Comparison of ENCODE assay signal across 8 cellular contexts in the genomic region with DNA sequence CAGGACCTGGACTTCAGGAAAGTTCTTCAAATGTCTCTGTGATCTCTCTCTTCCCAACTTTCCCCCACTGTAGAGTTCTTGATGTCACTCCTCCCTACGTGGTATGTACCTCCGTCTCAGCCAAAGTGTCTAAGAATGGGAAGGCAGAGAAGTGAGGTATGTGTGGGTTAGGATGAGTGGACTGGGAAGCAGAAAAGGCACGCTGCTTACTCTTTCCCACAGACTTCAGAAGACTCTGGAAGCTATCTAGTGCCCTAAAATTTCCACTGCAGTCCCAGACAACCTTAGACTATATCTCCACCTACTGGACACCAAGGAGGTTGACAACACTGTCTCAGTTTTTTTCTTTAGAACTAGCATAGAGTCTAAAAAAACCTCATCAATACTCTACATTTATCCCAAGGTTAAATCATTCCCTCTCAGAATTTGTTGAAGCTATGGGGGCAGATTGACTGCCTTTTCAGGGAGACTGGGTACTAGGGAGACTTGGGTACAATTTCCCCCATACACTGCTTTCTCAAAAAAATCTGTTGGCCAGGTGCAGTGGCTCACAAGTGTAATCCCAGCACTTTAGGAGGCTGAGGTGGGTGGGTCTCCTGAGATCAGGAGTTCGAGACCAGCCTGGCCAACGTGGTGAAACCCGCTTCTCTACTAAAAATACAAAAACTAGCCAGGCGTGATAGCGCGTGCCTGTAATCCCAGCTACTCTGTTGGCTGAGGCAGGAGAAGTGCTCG. TPM values are rescaled to one million over a fixed set of nuclear protein-coding genes. Genes with fewer than 3 reads are reported as not detected.
DNase-seq lines count a peak whose midpoint lies in the region; TF ChIP-seq lines count a peak whose summit lies in the region.

No MANE protein-coding gene starts in this region.

- in situ Hi-C loops in astrocyte of the cerebellum (cut with HindIII; ENCODE audit: low sequenced_read_pairs), result no loop called here

- H3K27me3 ChIP-seq in smooth muscle cell (ENCODE audit: low read depth), result no peaks in the 10 kb centered on the region

- H3K27ac ChIP-seq in smooth muscle cell (ENCODE audit: low read depth), result no peak overlapping the region

- H3F3A ChIP-seq in smooth muscle cell (ENCODE audit: low read depth), result no peaks in the 10 kb centered on the region

- H3K9me3 ChIP-seq in smooth muscle cell (replicated peaks; ENCODE audit: low read depth), result no peaks in the 10 kb centered on the region

- H3K4me1 ChIP-seq in smooth muscle cell (ENCODE audit: low read depth), result peaks cover 3% of the 10 kb centered on the region

- H3K36me3 ChIP-seq in smooth muscle cell (ENCODE audit: low read depth), result no peaks in the 10 kb centered on the region

- no peaks in the 10 kb centered on the region for H3K79me2 ChIP-seq in smooth muscle cell (ENCODE audit: low read depth)

- H2AFZ ChIP-seq in smooth muscle cell (ENCODE audit: low read depth), result no peak overlapping the region

- H3K4me2 ChIP-seq in smooth muscle cell, result no peak overlapping the region

- H3K9ac ChIP-seq in smooth muscle cell (ENCODE audit: low read depth), result no peak overlapping the region

- H3K4me3 ChIP-seq in HFF-Myc (replicated peaks; ENCODE audit: low read depth, low read length) (no peak overlapping the region), astrocyte of the cerebellum (ENCODE audit: low read depth, low read length) (no peak overlapping the region), smooth muscle cell (no peak overlapping the region)

- WGBS in smooth muscle cell (ENCODE audit: low lambda C conversion rate), result 45% methylated on average over 10 of the region's 10 CpGs

- no peaks in the 10 kb centered on the region for H4K20me1 ChIP-seq in smooth muscle cell (ENCODE audit: low read depth)

- TF ChIP-seq CTCF in HFF-Myc (IDR thresholded peaks at IDR 0.05; ENCODE audit: low read depth, low read length, missing control alignments), result peak; percentile 69
- peak; percentile 72 for TF ChIP-seq CTCF in astrocyte of the cerebellum (IDR thresholded peaks at IDR 0.05; ENCODE audit: low read depth, low read length, missing control alignments)
- TF ChIP-seq CTCF in smooth muscle cell (IDR thresholded peaks at IDR 0.05; ENCODE audit: borderline replicate concordance, insufficient read depth, poor library complexity, severe bottlenecking), result peak; percentile 86

- DNase-seq in EH (ENCODE audit: low read depth) (peak; percentile 88), HFF-Myc (ENCODE audit: extremely low read depth, low read depth) (no peak), NCI-H82 treated with DMSO at 0.1 percent for 48 hours (lab: John Stamatoyannopoulos, UW; ENCODE audit: unreplicated experiment) (peak; percentile 53), astrocyte of the cerebellum (ENCODE audit: low read depth) (peak; percentile 68), iPS-NIHi7 (ENCODE audit: extremely low spot score) (peak; percentile 75), smooth muscle cell (lab: John Stamatoyannopoulos, UW; ENCODE audit: unreplicated experiment) (no peak), activated gamma-delta T cell (lab: John Stamatoyannopoulos, UW) (no peak)
- no peak for DNase-seq in stimulated activated CD4-positive, alpha-beta T cell treated with anti-CD3 and anti-CD28 coated beads, Interleukin-12 subunit alpha, Interleukin-12 subunit beta, amount 100 ng/mL, for 4 hours

RNA-seq across cellular contexts. Expression of a gene that starts 20.6 kb away (rescaled TPM):
- 151 and 163 TPM in 2 replicates for total RNA-seq in smooth muscle cell
- polyA plus RNA-seq in smooth muscle cell, result 192 and 202 TPM in 2 replicates

RNA-seq across cellular contexts. Expression of a gene that starts 33.7 kb away (rescaled TPM):
- total RNA-seq in smooth muscle cell, result not detected in 2 replicates
- polyA plus RNA-seq in smooth muscle cell, result not detected in 2 replicates

RNA-seq across cellular contexts. Expression of a gene that starts 55.2 kb away (rescaled TPM):
- 9.3 and 20.2 TPM in 2 replicates for total RNA-seq in smooth muscle cell
- 6.5 and 17.2 TPM in 2 replicates for polyA plus RNA-seq in smooth muscle cell

RNA-seq across cellular contexts. Expression of a gene that starts 57.9 kb away (rescaled TPM):
- 0.04 TPM in 1 of 2 replicates, not detected in the other for total RNA-seq in smooth muscle cell
- polyA plus RNA-seq in smooth muscle cell, result not detected in 2 replicates

Comparison
In these comparisons a context has a peak if more than half of its experiments do, and no peak if none do; other contexts are left out.
1. DNase-seq: peak in EH (single experiment), NCI-H82 treated with DMSO at 0.1 percent for 48 hours (single experiment), astrocyte of the cerebellum (single experiment) and iPS-NIHi7 (single experiment); none in HFF-Myc (single experiment), smooth muscle cell (single experiment), activated gamma-delta T cell (single experiment) and stimulated activated CD4-positive, alpha-beta T cell treated with anti-CD3 and anti-CD28 coated beads, Interleukin-12 subunit alpha, Interleukin-12 subunit beta, amount 100 ng/mL, for 4 hours (single experiment).
2. Peak in every context shown above with its lines, with median percentiles within 50 percentile points of each other: CTCF ChIP-seq.